ENCODE assay signal across 11 cellular contexts in genomic region chr19:40366697-40367561, GRCh38. TPM values are rescaled to one million over a fixed set of nuclear protein-coding genes. Genes with fewer than 3 reads are reported as not detected.
DNase-seq lines count a peak whose midpoint lies in the region; ATAC-seq and TF ChIP-seq lines count a peak whose summit lies in the region.
"Had no signal": no experiment of that assay in that cellular context is flagged by ENCODE, and none has a peak within 500 bp of the region (broad histone marks: within the 10 kb centered on the region; RNA-seq: fewer than 3 reads in every experiment).

No MANE protein-coding gene starts in this region.

- no CpG with 5 or more reads among the region's 27 CpGs for WGBS in neuronal stem cell (ENCODE audit: extremely low coverage in 2 of 2, insufficient read length in 2 of 2, insufficient replicate concordance in 1 of 2), 2 donors

- H4K8ac ChIP-seq in neuronal stem cell (ENCODE audit: low read depth, low read length): no peak overlapping the region

- H3K27me3 Mint-ChIP-seq in GM23338 (ENCODE audit: insufficient read depth, low read depth, poor library complexity): peaks cover 9% of the 10 kb centered on the region

- H3K27ac ChIP-seq in GM23338 (ENCODE audit: low read depth): 0 out of 2 replicates have a peak overlapping the region, but pooled peaks have one; percentile 53
- H3K27ac ChIP-seq in neuronal stem cell (replicated peaks; ENCODE audit: low read length): peak overlapping the region; percentile 72
- H3K27ac ChIP-seq in Karpas-422 (ENCODE audit: low read length): no peak overlapping the region

- TF ChIP-seq CTCF in GM23338 (conservative IDR thresholded peaks at IDR 0.05; ENCODE audit: low read depth in 2 of 2) (peak; percentile 28 to 48), fibroblast of villous mesenchyme (IDR thresholded peaks at IDR 0.05; ENCODE audit: insufficient read depth, low read depth, low read length) (no peak)

- peaks cover 20% of the 10 kb centered on the region for H3K4me1 ChIP-seq in GM23338 (ENCODE audit: insufficient read depth)
- H3K4me1 ChIP-seq in neuronal stem cell (ENCODE audit: control insufficient read depth in 2 of 2, insufficient read depth in 1 of 2, low read depth in 1 of 2, low read length in 2 of 2): peaks cover 12 to 16% of the 10 kb centered on the region in 2 donors
- H3K4me1 ChIP-seq in Karpas-422 (ENCODE audit: low read length): peaks cover 14% of the 10 kb centered on the region

- H2BK120ac ChIP-seq in neuronal stem cell (ENCODE audit: low read depth, low read length): no peak overlapping the region

- H2BK5ac ChIP-seq in neuronal stem cell (ENCODE audit: low read length): no peak overlapping the region

- no peaks in the 10 kb centered on the region for H3K9me3 Mint-ChIP-seq in GM23338

- peak overlapping the region; percentile 99 for H2AK5ac ChIP-seq in neuronal stem cell (ENCODE audit: low read depth, low read length)

- H3K4me2 ChIP-seq in GM23338: peak overlapping the region; percentile 80
- H3K4me2 ChIP-seq in neuronal stem cell (ENCODE audit: insufficient read depth, low read length, poor library complexity, severe bottlenecking): peak overlapping the region; percentile 83
- no peak overlapping the region for H3K4me2 ChIP-seq in Karpas-422 (ENCODE audit: low read depth, low read length, poor library complexity, severe bottlenecking)

- no peak overlapping the region for H3K4ac ChIP-seq in neuronal stem cell (ENCODE audit: low read length)

- peaks cover 6% of the 10 kb centered on the region; the same call in 1 of the 2 replicates for H4K20me1 ChIP-seq in GM23338 (replicated peaks; ENCODE audit: insufficient read depth)
- H4K20me1 ChIP-seq in Karpas-422 (ENCODE audit: insufficient read depth, low read depth, low read length): no peaks in the 10 kb centered on the region

- peak overlapping the region; percentile 63 for H3K14ac ChIP-seq in neuronal stem cell (ENCODE audit: low read length)

- H3K27ac Mint-ChIP-seq in GM23338: peak overlapping the region; percentile 90

- H3K23ac ChIP-seq in neuronal stem cell (ENCODE audit: low read depth, low read length, poor library complexity): peak overlapping the region; percentile 39

- H3K79me2 ChIP-seq in GM23338 (replicated peaks; ENCODE audit: insufficient read depth) (peaks cover 7% of the 10 kb centered on the region; the same call in 1 of the 2 replicates), Karpas-422 (ENCODE audit: low read length) (no peaks in the 10 kb centered on the region)

- peak; percentile 76 for ATAC-seq in GM23338
- no peak for ATAC-seq in GM19463 (IDR thresholded peaks at IDR 0.05; ENCODE audit: unreplicated experiment)

- peak overlapping the region; percentile 87 for H3K4me3 Mint-ChIP-seq in GM23338

- peaks cover 36% of the 10 kb centered on the region for H3K36me3 Mint-ChIP-seq in GM23338 (ENCODE audit: low read depth)

- DNase-seq in GM23338 (ENCODE audit: low spot score) (peak; percentile 81), SK-N-DZ (ENCODE audit: low spot score) (peak; percentile 85), fibroblast of villous mesenchyme (ENCODE audit: low read depth) (peak; percentile 32), neuronal stem cell (ENCODE audit: low spot score) (peak; percentile 58), Karpas-422 (no peak), T-helper 9 cell (no peak)
- DNase-seq in activated CD8-positive, alpha-beta memory T cell treated with anti-CD3 and anti-CD28 coated beads for 24 hours: no peak
- DNase-seq: esophagus squamous epithelium had no signal

- H3K9me2 ChIP-seq in GM23338 (ENCODE audit: insufficient read depth) (no peaks in the 10 kb centered on the region), Karpas-422 (replicated peaks; ENCODE audit: insufficient read depth, low read length) (no peaks in the 10 kb centered on the region)

- peak overlapping the region; percentile 77 for H3K4me3 ChIP-seq in GM23338
- H3K4me3 ChIP-seq in fibroblast of villous mesenchyme (ENCODE audit: low read depth, low read length): no peak overlapping the region
- H3K4me3 ChIP-seq in neuronal stem cell (ENCODE audit: low read length in 2 of 2): peak overlapping the region; percentile 73 to 84
- no peak overlapping the region for H3K4me3 ChIP-seq in Karpas-422 (ENCODE audit: low read length)

- H4K91ac ChIP-seq in neuronal stem cell (ENCODE audit: low read depth, low read length, poor library complexity): no peak overlapping the region

- no peaks in the 10 kb centered on the region for H3F3A ChIP-seq in GM23338 (replicated peaks; ENCODE audit: low read depth)

- H3K9me3 ChIP-seq in neuronal stem cell (replicated peaks in 1 of 2; ENCODE audit: control insufficient read depth in 2 of 2, insufficient read depth in 1 of 2, low read depth in 1 of 2, low read length in 2 of 2): no peaks in the 10 kb centered on the region
- H3K9me3 ChIP-seq in Karpas-422 (ENCODE audit: low read length): no peaks in the 10 kb centered on the region
- H3K9me3 ChIP-seq: esophagus squamous epithelium had no signal

- peaks cover 18% of the 10 kb centered on the region for H3K4me1 Mint-ChIP-seq in GM23338

- H3K79me1 ChIP-seq in neuronal stem cell (ENCODE audit: low read depth, low read length): peaks cover 2% of the 10 kb centered on the region

- H3K36me3 ChIP-seq in GM23338 (ENCODE audit: insufficient read depth) (no peaks in the 10 kb centered on the region), neuronal stem cell (replicated peaks in 1 of 2; ENCODE audit: control insufficient read depth in 2 of 2, insufficient read depth in 2 of 2, low read length in 2 of 2) (peaks cover 28 to 47% of the 10 kb centered on the region in 2 donors), Karpas-422 (ENCODE audit: insufficient read depth, low read length) (no peaks in the 10 kb centered on the region)

- no peak overlapping the region for H2BK12ac ChIP-seq in neuronal stem cell (ENCODE audit: low read length)

- no peaks in the 10 kb centered on the region for H3K27me3 ChIP-seq in GM23338 (ENCODE audit: insufficient read depth)
- no peaks in the 10 kb centered on the region for H3K27me3 ChIP-seq in neuronal stem cell (ENCODE audit: control insufficient read depth in 3 of 3, insufficient read depth in 3 of 3, low read depth in 1 of 3, low read length in 3 of 3)
- H3K27me3 ChIP-seq in Karpas-422 (ENCODE audit: low read length): no peaks in the 10 kb centered on the region
- H3K27me3 ChIP-seq: esophagus squamous epithelium had no signal

- H3K18ac ChIP-seq in neuronal stem cell (ENCODE audit: low read length): peak overlapping the region; percentile 81

- peak overlapping the region; percentile 99 for H2BK15ac ChIP-seq in neuronal stem cell (ENCODE audit: low read length)

- H2AFZ ChIP-seq in GM23338 (0 out of 2 replicates have a peak overlapping the region, but pooled peaks have one; percentile 56), neuronal stem cell (ENCODE audit: low read length) (peak overlapping the region; percentile 68), Karpas-422 (ENCODE audit: low read length) (no peak overlapping the region)

- peak overlapping the region; percentile 70 for H3K9ac ChIP-seq in neuronal stem cell (ENCODE audit: low read depth, low read length, poor library complexity)
- no peak overlapping the region for H3K9ac ChIP-seq in Karpas-422 (ENCODE audit: low read length)

RNA-seq across cellular contexts. Expression of gene PLD3, which starts 18.4 kb away (rescaled TPM):
- total RNA-seq in GM23338 (2014; rRNA removed; shearing (Covaris generic)): 488 and 490 TPM in 2 replicates
- polyA plus RNA-seq in GM23338 (2016; fragmentation: Nextera tagmentation; extraction: Ambion mirVana): 179 and 181 TPM in 2 replicates
- 345 and 371 TPM in 2 replicates for polyA plus RNA-seq in SK-N-DZ (2014; cell fraction: cytosol; rRNA removed)
- polyA plus RNA-seq in SK-N-DZ (2014; cell fraction: nucleus; rRNA removed): 170 and 172 TPM in 2 replicates
- 146 and 152 TPM in 2 replicates for total RNA-seq in fibroblast of villous mesenchyme
- 175 TPM for polyA plus RNA-seq in neuronal stem cell (2013, experiment 1 of 2)
- 166 TPM for polyA plus RNA-seq in neuronal stem cell (2013, experiment 2 of 2)
- 83.2 and 90.2 TPM in 2 replicates for total RNA-seq in Karpas-422 (2014; rRNA removed; shearing (Covaris generic); ENCODE audit: low replicate concordance)

RNA-seq across cellular contexts. Expression of gene C19orf47, which starts 18.7 kb away (rescaled TPM):
- total RNA-seq in GM23338 (2014; rRNA removed; shearing (Covaris generic)): 17.2 and 26.6 TPM in 2 replicates
- polyA plus RNA-seq in GM23338 (2016; fragmentation: Nextera tagmentation; extraction: Ambion mirVana): 13.1 and 15.2 TPM in 2 replicates
- 8.7 and 9.2 TPM in 2 replicates for polyA plus RNA-seq in SK-N-DZ (2014; cell fraction: cytosol; rRNA removed)
- polyA plus RNA-seq in SK-N-DZ (2014; cell fraction: nucleus; rRNA removed): 6.7 and 8.8 TPM in 2 replicates
- total RNA-seq in fibroblast of villous mesenchyme: 11.2 and 11.9 TPM in 2 replicates
- 12.3 TPM for polyA plus RNA-seq in neuronal stem cell (2013, experiment 1 of 2)
- polyA plus RNA-seq in neuronal stem cell (2013, experiment 2 of 2): 12.6 TPM
- 11.7 and 14.5 TPM in 2 replicates for total RNA-seq in Karpas-422 (2014; rRNA removed; shearing (Covaris generic); ENCODE audit: low replicate concordance)

RNA-seq across cellular contexts. Expression of gene HIPK4, which starts 23.1 kb away (rescaled TPM):
- total RNA-seq in GM23338 (2014; rRNA removed; shearing (Covaris generic)): 0.52 TPM in 1 of 2 replicates, not detected in the other
- 0.21 and 0.37 TPM in 2 replicates for polyA plus RNA-seq in GM23338 (2016; fragmentation: Nextera tagmentation; extraction: Ambion mirVana)
- not detected in 2 replicates for polyA plus RNA-seq in SK-N-DZ (2014; cell fraction: cytosol; rRNA removed)
- not detected in 2 replicates for polyA plus RNA-seq in SK-N-DZ (2014; cell fraction: nucleus; rRNA removed)
- total RNA-seq in fibroblast of villous mesenchyme: under 0.01 TPM in 2 replicates
- 0.29 TPM for polyA plus RNA-seq in neuronal stem cell (2013, experiment 1 of 2)
- polyA plus RNA-seq in neuronal stem cell (2013, experiment 2 of 2): 0.28 TPM
- total RNA-seq in Karpas-422 (2014; rRNA removed; shearing (Covaris generic); ENCODE audit: low replicate concordance): not detected in 2 replicates
- total RNA-seq: mucosa of gallbladder, urinary bladder had no signal

RNA-seq across cellular contexts. Expression of gene PRX, which starts 46.2 kb away (rescaled TPM):
- 4.2 and 4.3 TPM in 2 replicates for total RNA-seq in GM23338 (2014; rRNA removed; shearing (Covaris generic))
- polyA plus RNA-seq in GM23338 (2016; fragmentation: Nextera tagmentation; extraction: Ambion mirVana): 4.1 and 4.2 TPM in 2 replicates
- polyA plus RNA-seq in SK-N-DZ (2014; cell fraction: cytosol; rRNA removed): 0.74 and 1.4 TPM in 2 replicates
- 0.31 and 0.55 TPM in 2 replicates for polyA plus RNA-seq in SK-N-DZ (2014; cell fraction: nucleus; rRNA removed)
- 0.86 and 1.9 TPM in 2 replicates for total RNA-seq in fibroblast of villous mesenchyme
- 1.9 TPM for polyA plus RNA-seq in neuronal stem cell (2013, experiment 1 of 2)
- polyA plus RNA-seq in neuronal stem cell (2013, experiment 2 of 2): 1.9 TPM
- total RNA-seq in Karpas-422 (2014; rRNA removed; shearing (Covaris generic); ENCODE audit: low replicate concordance): 0.56 and 0.61 TPM in 2 replicates

RNA-seq across cellular contexts. Expression of gene SERTAD1, which starts 58.9 kb away (rescaled TPM):
- total RNA-seq in GM23338 (2014; rRNA removed; shearing (Covaris generic)): 5.1 and 9.1 TPM in 2 replicates
- 4.6 and 5.0 TPM in 2 replicates for polyA plus RNA-seq in GM23338 (2016; fragmentation: Nextera tagmentation; extraction: Ambion mirVana)
- polyA plus RNA-seq in SK-N-DZ (2014; cell fraction: cytosol; rRNA removed): 1.9 and 2.7 TPM in 2 replicates
- polyA plus RNA-seq in SK-N-DZ (2014; cell fraction: nucleus; rRNA removed): 1.9 TPM in 2 replicates
- total RNA-seq in fibroblast of villous mesenchyme: 20.0 and 22.0 TPM in 2 replicates
- polyA plus RNA-seq in neuronal stem cell (2013, experiment 1 of 2): 2.7 TPM
- 2.7 TPM for polyA plus RNA-seq in neuronal stem cell (2013, experiment 2 of 2)
- total RNA-seq in Karpas-422 (2014; rRNA removed; shearing (Covaris generic); ENCODE audit: low replicate concordance): 4.8 and 8.4 TPM in 2 replicates

Comparison
In these comparisons a context has a peak if more than half of its experiments do, and no peak if none do; other contexts are left out.
1. DNase-seq: peak in GM23338 (single experiment), SK-N-DZ (single experiment), fibroblast of villous mesenchyme (single experiment) and neuronal stem cell (single experiment); none in Karpas-422 (single experiment), T-helper 9 cell (single experiment) and activated CD8-positive, alpha-beta memory T cell treated with anti-CD3 and anti-CD28 coated beads for 24 hours (single experiment).
2. H3K4me3 ChIP-seq: peak in GM23338 (single experiment) and neuronal stem cell (2 of 2); none in fibroblast of villous mesenchyme (single experiment) and Karpas-422 (single experiment).